ENCODE assay signal across 18 cellular contexts in genomic region chr17:47907932-47908562, GRCh38. TPM values are rescaled to one million over a fixed set of nuclear protein-coding genes. Genes with fewer than 3 reads are reported as not detected.
DNase-seq lines count a peak whose midpoint lies in the region; ATAC-seq, FAIRE-seq and TF ChIP-seq lines count a peak whose summit lies in the region.
"Had no signal": no experiment of that assay in that cellular context is flagged by ENCODE, and none has a peak within 500 bp of the region (broad histone marks: within the 10 kb centered on the region; RNA-seq: fewer than 3 reads in every experiment).

No MANE protein-coding gene starts in this region.

- CTCF ChIA-PET in MCF 10A (lab: Yijun Ruan, JAX) = interaction anchor here (0.6 to 0.9 kb wide), 3 partner anchors 41 to 67 kb away, joined by 3 to 4 read pairs (median 4); no protein-coding TSS in a partner anchor
- CTCF ChIA-PET in HepG2 (lab: Yijun Ruan, JAX; ENCODE audit: low intra/inter-chr PET ratio, low total read pairs) = no interaction called here

- in situ Hi-C loops in HepG2 (cut with HindIII; ENCODE audit: extremely low pct_ligation_motif_present, low pct_unique_long_range_greater_than_20kb) = no loop called here

- DNase-seq in breast epithelium (ENCODE audit: low spot score in 2 of 2) (no peak), MCF 10A (ENCODE audit: unreplicated experiment) (no peak), HepG2 (ENCODE audit: low spot score) (no peak), upper lobe of right lung (no peak), NCI-H187 (lab: John Stamatoyannopoulos, UW) (no peak), posterior cingulate gyrus (no peak), OCI-M2 (lab: John Stamatoyannopoulos, UW; ENCODE audit: unreplicated experiment) (no peak)
- DNase-seq: DND-41, endodermal cell, midbrain, NCI-H2029 treated with DMSO at 0.1 percent for 48 hours, retina, T-helper 2 cell had no signal

- no peaks in the 10 kb centered on the region for H3K9me3 Mint-ChIP-seq in MCF 10A (ENCODE audit: unreplicated experiment)
- H3K9me3 Mint-ChIP-seq: IgD-negative memory B cell had no signal

- TF ChIP-seq POLR2A in breast epithelium (IDR thresholded peaks at IDR 0.05) (no peak), HepG2 (IDR thresholded peaks at IDR 0.05; ENCODE audit: insufficient read depth in 1 of 2, low read depth in 2 of 2, low read length in 2 of 2) (no peak)

- TF ChIP-seq CTCF in breast epithelium (IDR thresholded peaks at IDR 0.05) (no peak), MCF 10A (IDR thresholded peaks at IDR 0.05; ENCODE audit: unreplicated experiment) (no peak), HepG2 (CRISPR knock-in tag; IDR thresholded peaks at IDR 0.05) (no peak), upper lobe of right lung (IDR thresholded peaks at IDR 0.05) (no peak)

- H3K27me3 ChIP-seq in breast epithelium (no peaks in the 10 kb centered on the region), HepG2 (ENCODE audit: control insufficient read depth in 1 of 2, insufficient read depth in 2 of 2, low read length in 2 of 2) (no peaks in the 10 kb centered on the region), upper lobe of right lung (no peaks in the 10 kb centered on the region)

- FAIRE-seq in HepG2 (lab: Jason Lieb, UNC) = no peak

- BruUV-seq in MCF 10A (replicated peaks; lab: Mats Ljungman, UMichigan) = no TSS peak
- BruUV-seq in HepG2 (replicated peaks; lab: Mats Ljungman, UMichigan) = no TSS peak

- TF ChIP-seq RAD21 in HepG2 (CRISPR knock-in tag; IDR thresholded peaks at IDR 0.05) = no peak

- no peak overlapping the region for H2AFZ ChIP-seq in HepG2 (ENCODE audit: low read length)

- ATAC-seq in HepG2 (peak; percentile 58), upper lobe of right lung (peak; percentile 72)

- H3K27me3 Mint-ChIP-seq in MCF 10A (ENCODE audit: insufficient read depth, unreplicated experiment) = no peaks in the 10 kb centered on the region

- no peak overlapping the region for H3K9ac ChIP-seq in HepG2 (ENCODE audit: insufficient read depth, low read depth, low read length)

- no peaks in the 10 kb centered on the region for H3K79me2 ChIP-seq in HepG2 (ENCODE audit: insufficient read depth, low read length)

- no peak overlapping the region for H3K27ac Mint-ChIP-seq in MCF 10A (ENCODE audit: low read depth, unreplicated experiment)
- H3K27ac Mint-ChIP-seq: endodermal cell had no signal

- WGBS in HepG2 (ENCODE audit: low lambda C conversion rate) = 76% methylated on average over 8 of the region's 8 CpGs

- H3K36me3 ChIP-seq in breast epithelium = no peaks in the 10 kb centered on the region
- H3K36me3 ChIP-seq in HepG2 (replicated peaks in 1 of 2; ENCODE audit: control insufficient read depth in 1 of 2, insufficient read depth in 2 of 2, low read length in 2 of 2) = no peaks in the 10 kb centered on the region
- H3K36me3 ChIP-seq in upper lobe of right lung = no peaks in the 10 kb centered on the region
- H3K36me3 ChIP-seq: HAP-1 had no signal

- peaks cover 20% of the 10 kb centered on the region for H3K4me1 Mint-ChIP-seq in MCF 10A (ENCODE audit: insufficient read depth, unreplicated experiment)

- intact Hi-C loops in breast epithelium (cut with DNase I; ENCODE audit: low total_unique reads) (no loop called here), MCF 10A (cut with micrococcal nuclease) (no loop called here), HepG2 (cut with micrococcal nuclease; ENCODE audit: unreplicated experiment) (no loop called here), upper lobe of right lung (cut with DNase I) (no loop called here), posterior cingulate gyrus (cut with DNase I) (no loop called here)

- POLR2A ChIA-PET in MCF 10A (lab: Yijun Ruan, JAX) = interaction anchor here (1.0 to 1.2 kb wide), 4 partner anchors 13 to 192 kb away, joined by 3 to 4 read pairs (median 3); partner anchors contain the start of genes PNPO and SP2
- POLR2A ChIA-PET in HepG2 (lab: Yijun Ruan, JAX) = interaction anchor here (1.1 to 1.8 kb wide), 3 partner anchors 13 to 76 kb away, joined by 3 to 16 read pairs (median 5); partner anchors contain the start of genes LRRC46, MRPL10, PNPO and SP2

- H3K4me3 ChIP-seq in breast epithelium (peak overlapping the region in 2 of 3 donors; percentile 8 to 37), HepG2 (replicated peaks in 1 of 3; ENCODE audit: insufficient read depth in 1 of 3, low read depth in 2 of 3, low read length in 3 of 3) (no peak overlapping the region), upper lobe of right lung (no peak overlapping the region)
- H3K4me3 ChIP-seq: HAP-1 had no signal

- no peak overlapping the region for H3K4me3 Mint-ChIP-seq in MCF 10A (ENCODE audit: unreplicated experiment)
- H3K4me3 Mint-ChIP-seq: endodermal cell, IgD-negative memory B cell had no signal

- H3K36me3 Mint-ChIP-seq in MCF 10A (ENCODE audit: insufficient read depth, unreplicated experiment) = peaks cover 26% of the 10 kb centered on the region
- H3K36me3 Mint-ChIP-seq: IgD-negative memory B cell had no signal

- no peak for TF ChIP-seq EP300 in HepG2 (IDR thresholded peaks at IDR 0.05; ENCODE audit: low read depth in 2 of 2, low read length in 2 of 2)
- TF ChIP-seq EP300 in HepG2 (CRISPR knock-in tag; IDR thresholded peaks at IDR 0.05; ENCODE audit: borderline replicate concordance) = no peak

- no peaks in the 10 kb centered on the region for H3K9me3 ChIP-seq in breast epithelium
- H3K9me3 ChIP-seq in HepG2 (ENCODE audit: low read length) = no peaks in the 10 kb centered on the region
- no peaks in the 10 kb centered on the region for H3K9me3 ChIP-seq in upper lobe of right lung
- H3K9me3 ChIP-seq: HAP-1 had no signal

- no peaks in the 10 kb centered on the region for H4K20me1 ChIP-seq in HepG2 (ENCODE audit: insufficient read depth, low read length)

- peak overlapping the region; percentile 38; the same call in 1 of the 2 replicates for H3K4me2 ChIP-seq in HepG2 (ENCODE audit: low read depth, low read length)

- H3K4me1 ChIP-seq in breast epithelium (peaks cover 16 to 40% of the 10 kb centered on the region in 2 donors), HepG2 (ENCODE audit: insufficient read depth, low read length) (peaks cover 33% of the 10 kb centered on the region), upper lobe of right lung (peaks cover 42% of the 10 kb centered on the region)
- H3K4me1 ChIP-seq: HAP-1 had no signal

- H3K27ac ChIP-seq in breast epithelium (peak overlapping the region; percentile 89 to 94), angular gyrus (ENCODE audit: low read depth, low read length) (peak overlapping the region; percentile 20), HepG2 (ENCODE audit: extremely low read length, insufficient read depth, low read length) (no peak overlapping the region), upper lobe of right lung (peak overlapping the region; percentile 36)

RNA-seq across cellular contexts. Expression of gene SP2, which starts 12.0 kb away (rescaled TPM):
- total RNA-seq in breast epithelium (1 to 10 TPM; 4.6 to 9.8 (median 5.6) TPM), MCF 10A (2022) (11.9 and 15.1 TPM in 2 replicates), HepG2 (2016; rRNA removed; fragmentation: Illumina TruSeq; extraction: Trizol) (1.4 and 1.5 TPM in 2 replicates), upper lobe of right lung (16.9 TPM)
- 0.44 and 0.71 TPM in 2 replicates for total RNA-seq in HepG2 (2016; cell fraction: cytosol; rRNA removed; fragmentation: Illumina TruSeq; extraction: Trizol; ENCODE audit: low read depth)
- 1.1 and 1.3 TPM in 2 replicates for total RNA-seq in HepG2 (2016; cell fraction: insoluble cytoplasmic fraction; rRNA removed; fragmentation: Illumina TruSeq; extraction: Trizol)
- total RNA-seq in HepG2 (2016; cell fraction: membrane; rRNA removed; fragmentation: Illumina TruSeq; extraction: Trizol) = 2.2 and 2.7 TPM in 2 replicates
- 1.6 and 2.4 TPM in 2 replicates for total RNA-seq in HepG2 (2016; cell fraction: nucleus; rRNA removed; fragmentation: Illumina TruSeq; extraction: Trizol)
- 4.2 and 4.8 TPM in 2 replicates for polyA plus RNA-seq in HepG2 (2011; rRNA removed)
- 1.9 and 2.3 TPM in 2 replicates for polyA plus RNA-seq in HepG2 (2011; cell fraction: cytosol; rRNA removed)
- 13.9 and 14.8 TPM in 2 replicates for polyA plus RNA-seq in HepG2 (2011; cell fraction: nucleus; rRNA removed)
- polyA plus RNA-seq in HepG2 (2012) = 10.5 and 11.9 TPM in 2 replicates
- polyA plus RNA-seq in HepG2 (2016; cell fraction: cytosol; fragmentation: Illumina TruSeq; extraction: Trizol; ENCODE audit: low read depth) = 1.5 and 1.9 TPM in 2 replicates
- 6.9 and 11.6 TPM in 2 replicates for polyA plus RNA-seq in HepG2 (2016; cell fraction: insoluble cytoplasmic fraction; fragmentation: Illumina TruSeq; extraction: Trizol; ENCODE audit: low read depth)
- polyA plus RNA-seq in HepG2 (2016; cell fraction: membrane; fragmentation: Illumina TruSeq; extraction: Trizol; ENCODE audit: low read depth) = 4.2 and 5.0 TPM in 2 replicates
- polyA plus RNA-seq in HepG2 (2016; cell fraction: nucleus; fragmentation: Illumina TruSeq; extraction: Trizol; ENCODE audit: insufficient read depth, low read depth) = 12.2 and 15.0 TPM in 2 replicates
- 4.3 and 7.9 TPM in 2 replicates for polyA minus RNA-seq in HepG2 (2011; rRNA and poly(A)+ RNA removed; ENCODE audit: low replicate concordance)
- polyA minus RNA-seq in HepG2 (2011; cell fraction: cytosol; rRNA and poly(A)+ RNA removed) = 2.9 and 5.7 TPM in 2 replicates
- 3.1 and 3.5 TPM in 2 replicates for polyA minus RNA-seq in HepG2 (2011; cell fraction: nucleus; rRNA and poly(A)+ RNA removed)

RNA-seq across cellular contexts. Expression of gene PNPO, which starts 33.3 kb away (rescaled TPM):
- total RNA-seq in breast epithelium (10 to 100 TPM; 28.3 to 61.2 (median 34.7) TPM), MCF 10A (2022) (56.8 and 58.4 TPM in 2 replicates), HepG2 (2016; rRNA removed; fragmentation: Illumina TruSeq; extraction: Trizol) (63.3 and 110 TPM in 2 replicates), upper lobe of right lung (29.4 TPM)
- total RNA-seq in HepG2 (2016; cell fraction: cytosol; rRNA removed; fragmentation: Illumina TruSeq; extraction: Trizol; ENCODE audit: low read depth) = 8.6 and 9.4 TPM in 2 replicates
- 66.0 and 103 TPM in 2 replicates for total RNA-seq in HepG2 (2016; cell fraction: insoluble cytoplasmic fraction; rRNA removed; fragmentation: Illumina TruSeq; extraction: Trizol)
- 30.0 and 31.1 TPM in 2 replicates for total RNA-seq in HepG2 (2016; cell fraction: membrane; rRNA removed; fragmentation: Illumina TruSeq; extraction: Trizol)
- total RNA-seq in HepG2 (2016; cell fraction: nucleus; rRNA removed; fragmentation: Illumina TruSeq; extraction: Trizol) = 31.0 and 31.3 TPM in 2 replicates
- polyA plus RNA-seq in HepG2 (2011; rRNA removed) = 47.9 and 48.1 TPM in 2 replicates
- polyA plus RNA-seq in HepG2 (2011; cell fraction: cytosol; rRNA removed) = 42.3 and 49.3 TPM in 2 replicates
- polyA plus RNA-seq in HepG2 (2011; cell fraction: nucleus; rRNA removed) = 24.7 and 35.1 TPM in 2 replicates
- polyA plus RNA-seq in HepG2 (2012) = 19.7 and 25.0 TPM in 2 replicates
- 4.4 and 5.2 TPM in 2 replicates for polyA plus RNA-seq in HepG2 (2016; cell fraction: cytosol; fragmentation: Illumina TruSeq; extraction: Trizol; ENCODE audit: low read depth)
- polyA plus RNA-seq in HepG2 (2016; cell fraction: insoluble cytoplasmic fraction; fragmentation: Illumina TruSeq; extraction: Trizol; ENCODE audit: low read depth) = 60.3 and 63.0 TPM in 2 replicates
- polyA plus RNA-seq in HepG2 (2016; cell fraction: membrane; fragmentation: Illumina TruSeq; extraction: Trizol; ENCODE audit: low read depth) = 18.9 and 19.7 TPM in 2 replicates
- 38.2 and 38.8 TPM in 2 replicates for polyA plus RNA-seq in HepG2 (2016; cell fraction: nucleus; fragmentation: Illumina TruSeq; extraction: Trizol; ENCODE audit: insufficient read depth, low read depth)
- polyA minus RNA-seq in HepG2 (2011; rRNA and poly(A)+ RNA removed; ENCODE audit: low replicate concordance) = 64.3 and 90.4 TPM in 2 replicates
- 33.1 and 41.3 TPM in 2 replicates for polyA minus RNA-seq in HepG2 (2011; cell fraction: cytosol; rRNA and poly(A)+ RNA removed)
- 24.2 and 35.4 TPM in 2 replicates for polyA minus RNA-seq in HepG2 (2011; cell fraction: nucleus; rRNA and poly(A)+ RNA removed)

RNA-seq across cellular contexts. Expression of gene PRR15L, which starts 49.6 kb away (rescaled TPM):
- 100 to 1,000 TPM in 1 of 3 donors, 10 to 100 TPM in 1, not detected in 1; 38.7 to 105 TPM for total RNA-seq in breast epithelium
- not detected in 2 replicates for total RNA-seq in MCF 10A (2022)
- total RNA-seq in HepG2 (2016; rRNA removed; fragmentation: Illumina TruSeq; extraction: Trizol) = 2.0 and 2.4 TPM in 2 replicates
- total RNA-seq in HepG2 (2016; cell fraction: cytosol; rRNA removed; fragmentation: Illumina TruSeq; extraction: Trizol; ENCODE audit: low read depth) = 0.40 and 0.62 TPM in 2 replicates
- total RNA-seq in HepG2 (2016; cell fraction: insoluble cytoplasmic fraction; rRNA removed; fragmentation: Illumina TruSeq; extraction: Trizol) = 1.9 and 2.5 TPM in 2 replicates
- total RNA-seq in HepG2 (2016; cell fraction: membrane; rRNA removed; fragmentation: Illumina TruSeq; extraction: Trizol) = 0.93 and 1.0 TPM in 2 replicates
- total RNA-seq in HepG2 (2016; cell fraction: nucleus; rRNA removed; fragmentation: Illumina TruSeq; extraction: Trizol) = 0.65 and 0.88 TPM in 2 replicates
- 0.44 and 0.47 TPM in 2 replicates for polyA plus RNA-seq in HepG2 (2011; rRNA removed)
- 0.64 and 0.77 TPM in 2 replicates for polyA plus RNA-seq in HepG2 (2011; cell fraction: cytosol; rRNA removed)
- polyA plus RNA-seq in HepG2 (2011; cell fraction: nucleus; rRNA removed) = 0.37 and 0.81 TPM in 2 replicates
- polyA plus RNA-seq in HepG2 (2012) = 0.49 and 0.95 TPM in 2 replicates
- 0.11 and 0.28 TPM in 2 replicates for polyA plus RNA-seq in HepG2 (2016; cell fraction: cytosol; fragmentation: Illumina TruSeq; extraction: Trizol; ENCODE audit: low read depth)
- polyA plus RNA-seq in HepG2 (2016; cell fraction: insoluble cytoplasmic fraction; fragmentation: Illumina TruSeq; extraction: Trizol; ENCODE audit: low read depth) = 2.2 TPM in 2 replicates
- 0.43 and 0.52 TPM in 2 replicates for polyA plus RNA-seq in HepG2 (2016; cell fraction: membrane; fragmentation: Illumina TruSeq; extraction: Trizol; ENCODE audit: low read depth)
- polyA plus RNA-seq in HepG2 (2016; cell fraction: nucleus; fragmentation: Illumina TruSeq; extraction: Trizol; ENCODE audit: insufficient read depth, low read depth) = 1.1 and 1.2 TPM in 2 replicates
- 1.4 TPM in 1 of 2 replicates, not detected in the other for polyA minus RNA-seq in HepG2 (2011; rRNA and poly(A)+ RNA removed; ENCODE audit: low replicate concordance)
- polyA minus RNA-seq in HepG2 (2011; cell fraction: cytosol; rRNA and poly(A)+ RNA removed) = 0.40 and 0.44 TPM in 2 replicates
- 0.62 TPM in 1 of 2 replicates, not detected in the other for polyA minus RNA-seq in HepG2 (2011; cell fraction: nucleus; rRNA and poly(A)+ RNA removed)
- 47.4 TPM for total RNA-seq in upper lobe of right lung
- total RNA-seq: activated CD8-positive, alpha-beta memory T cell treated with anti-CD3 and anti-CD28 coated beads for 36 hours had no signal
- polyA plus RNA-seq: AG04450, IgD-negative memory B cell had no signal

RNA-seq across cellular contexts. Expression of gene SP6, which starts 57.1 kb away (rescaled TPM):
- total RNA-seq in breast epithelium = 1 to 10 TPM in 2 of 3 donors, under 1 TPM in 1; 0.48 to 5.3 (median 3.6) TPM
- total RNA-seq in MCF 10A (2022) = 1.2 and 1.5 TPM in 2 replicates
- total RNA-seq in HepG2 (2016; rRNA removed; fragmentation: Illumina TruSeq; extraction: Trizol) = 0.07 TPM in 1 of 2 replicates, not detected in the other
- total RNA-seq in HepG2 (2016; cell fraction: cytosol; rRNA removed; fragmentation: Illumina TruSeq; extraction: Trizol; ENCODE audit: low read depth) = not detected in 2 replicates
- total RNA-seq in HepG2 (2016; cell fraction: insoluble cytoplasmic fraction; rRNA removed; fragmentation: Illumina TruSeq; extraction: Trizol) = 0.04 TPM in 1 of 2 replicates, not detected in the other
- 0.03 and 0.10 TPM in 2 replicates for total RNA-seq in HepG2 (2016; cell fraction: membrane; rRNA removed; fragmentation: Illumina TruSeq; extraction: Trizol)
- not detected in 2 replicates for total RNA-seq in HepG2 (2016; cell fraction: nucleus; rRNA removed; fragmentation: Illumina TruSeq; extraction: Trizol)
- polyA plus RNA-seq in HepG2 (2011; rRNA removed) = 0.07 and 0.09 TPM in 2 replicates
- 0.05 and 0.07 TPM in 2 replicates for polyA plus RNA-seq in HepG2 (2011; cell fraction: cytosol; rRNA removed)
- 0.19 and 0.28 TPM in 2 replicates for polyA plus RNA-seq in HepG2 (2011; cell fraction: nucleus; rRNA removed)
- polyA plus RNA-seq in HepG2 (2012) = 0.09 TPM in 2 replicates
- not detected in 2 replicates for polyA plus RNA-seq in HepG2 (2016; cell fraction: cytosol; fragmentation: Illumina TruSeq; extraction: Trizol; ENCODE audit: low read depth)
- 0.09 TPM in 1 of 2 replicates, not detected in the other for polyA plus RNA-seq in HepG2 (2016; cell fraction: insoluble cytoplasmic fraction; fragmentation: Illumina TruSeq; extraction: Trizol; ENCODE audit: low read depth)
- polyA plus RNA-seq in HepG2 (2016; cell fraction: membrane; fragmentation: Illumina TruSeq; extraction: Trizol; ENCODE audit: low read depth) = not detected in 2 replicates
- 0.15 and 0.19 TPM in 2 replicates for polyA plus RNA-seq in HepG2 (2016; cell fraction: nucleus; fragmentation: Illumina TruSeq; extraction: Trizol; ENCODE audit: insufficient read depth, low read depth)
- polyA minus RNA-seq in HepG2 (2011; rRNA and poly(A)+ RNA removed; ENCODE audit: low replicate concordance) = 0.04 and 0.05 TPM in 2 replicates
- not detected in 2 replicates for polyA minus RNA-seq in HepG2 (2011; cell fraction: cytosol; rRNA and poly(A)+ RNA removed)
- polyA minus RNA-seq in HepG2 (2011; cell fraction: nucleus; rRNA and poly(A)+ RNA removed) = not detected in 2 replicates
- total RNA-seq in upper lobe of right lung = 8.5 TPM
- polyA plus RNA-seq: IgD-negative memory B cell had no signal

Comparison
In these comparisons a context has a peak if more than half of its experiments do, and no peak if none do; other contexts are left out.
1. H3K4me3 ChIP-seq: peak in breast epithelium (2 of 3); none in HepG2 (0 of 3) and upper lobe of right lung (single experiment).